Comparison of ENCODE assay signal across 11 cellular contexts in the genomic region with DNA sequence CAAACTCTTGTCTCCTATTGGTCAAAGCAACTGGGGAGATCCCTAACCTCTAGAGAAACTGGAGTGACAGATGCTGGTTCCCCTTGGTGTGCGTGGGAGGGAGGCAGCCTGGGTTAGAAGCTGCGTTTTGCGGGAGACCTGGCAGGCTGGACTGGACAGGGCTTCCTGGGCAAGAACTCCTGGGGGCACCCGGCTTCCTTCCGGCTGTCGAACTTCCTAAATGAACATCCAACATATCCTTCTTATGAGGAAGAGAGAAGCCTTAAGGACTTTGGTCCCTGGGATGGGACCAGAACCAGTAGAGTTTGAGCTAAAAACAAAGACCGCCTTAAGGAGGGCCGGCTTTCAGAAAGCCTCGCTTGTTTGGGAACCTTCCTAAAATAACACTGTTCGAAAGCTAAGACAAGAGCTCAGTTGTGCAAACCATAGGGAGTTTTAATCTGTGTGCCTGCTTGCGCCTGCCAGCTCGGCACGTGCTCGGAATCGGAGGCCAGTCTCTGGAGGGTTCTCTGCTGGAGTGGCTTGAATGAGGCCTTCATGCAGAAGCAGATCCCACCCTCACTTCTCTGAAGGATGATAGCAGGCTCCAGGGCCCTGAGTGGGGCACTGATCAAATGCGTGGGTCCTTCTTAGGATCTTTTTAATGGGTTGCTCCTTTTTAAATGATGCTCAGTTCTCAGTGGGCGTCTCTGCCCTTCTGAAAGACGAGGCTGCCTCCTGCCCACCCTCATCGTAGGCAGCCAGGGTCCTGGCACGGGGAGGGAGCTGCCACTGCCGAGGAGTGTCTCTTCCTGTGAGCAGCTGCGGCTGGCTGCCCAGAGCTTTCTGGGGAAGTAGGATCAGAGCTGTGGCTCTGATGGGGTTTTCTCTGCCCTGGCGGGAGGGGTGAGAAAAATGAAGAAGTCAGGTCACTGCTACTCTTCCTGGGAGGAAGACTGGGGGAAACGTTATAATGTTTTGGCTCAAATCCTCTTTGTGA. TPM values are rescaled to one million over a fixed set of nuclear protein-coding genes. Genes with fewer than 3 reads are reported as not detected.
DNase-seq lines count a peak whose midpoint lies in the region; ATAC-seq lines count a peak whose summit lies in the region.
"Had no signal": no experiment of that assay in that cellular context is flagged by ENCODE, and none has a peak within 500 bp of the region (broad histone marks: within the 10 kb centered on the region; RNA-seq: fewer than 3 reads in every experiment).

No MANE protein-coding gene starts in this region.

- no peaks in the 10 kb centered on the region for H3K9me3 ChIP-seq in BLaER1
- no peaks in the 10 kb centered on the region for H3K9me3 ChIP-seq in naive thymus-derived CD4-positive, alpha-beta T cell (ENCODE audit: control insufficient read depth in 2 of 3, low read length in 3 of 3)

- H4K20me1 ChIP-seq in BLaER1, result no peaks in the 10 kb centered on the region

- H3K27me3 ChIP-seq in BLaER1, result no peaks in the 10 kb centered on the region
- H3K27me3 ChIP-seq in naive thymus-derived CD4-positive, alpha-beta T cell (ENCODE audit: control insufficient read depth in 2 of 2, insufficient read depth in 2 of 2, low read length in 2 of 2), result no peaks in the 10 kb centered on the region

- H3K4me2 ChIP-seq in BLaER1, result peak overlapping the region; percentile 81

- peaks cover 65% of the 10 kb centered on the region for H3K4me1 ChIP-seq in BLaER1
- H3K4me1 ChIP-seq in naive thymus-derived CD4-positive, alpha-beta T cell (ENCODE audit: control insufficient read depth in 2 of 2, insufficient read depth in 2 of 2, low read length in 2 of 2), result peaks cover 10 to 26% of the 10 kb centered on the region in 2 donors

- H3K9ac ChIP-seq in BLaER1, result peak overlapping the region; percentile 32; the same call in 1 of the 2 replicates

- CTCF ChIA-PET in naive thymus-derived CD4-positive, alpha-beta T cell (lab: Charles Lee), result interaction anchor here (0.6 to 1.4 kb wide), 4 partner anchors 10 to 233 kb away, joined by 3 to 9 read pairs (median 3); no protein-coding TSS in a partner anchor
- CTCF ChIA-PET in activated CD4-positive, alpha-beta T cell treated with anti-CD3 and anti-CD28 coated beads for 36 hours (lab: Charles Lee), result interaction anchor here (0.6 to 3.0 kb wide), 4 partner anchors 13 to 397 kb away, joined by 3 to 16 read pairs (median 3); no protein-coding TSS in a partner anchor

- peak; percentile 81 for ATAC-seq in naive thymus-derived CD4-positive, alpha-beta T cell
- no peak for ATAC-seq in HG03159 (IDR thresholded peaks at IDR 0.05; ENCODE audit: unreplicated experiment)
- ATAC-seq in activated CD4-positive, alpha-beta T cell treated with anti-CD3 and anti-CD28 coated beads for 36 hours, result no peak

- H3K36me3 ChIP-seq in BLaER1, result no peaks in the 10 kb centered on the region
- H3K36me3 ChIP-seq in naive thymus-derived CD4-positive, alpha-beta T cell (ENCODE audit: control insufficient read depth in 2 of 3, insufficient read depth in 3 of 3, low read length in 3 of 3), result no peaks in the 10 kb centered on the region

- DNase-seq in MV-4-11 (lab: John Stamatoyannopoulos, UW), result peak; percentile 88
- no peak for DNase-seq in naive thymus-derived CD4-positive, alpha-beta T cell
- no peak for DNase-seq in D341Med (ENCODE audit: low spot score)
- no peak for DNase-seq in NCI-H1930 (lab: John Stamatoyannopoulos, UW)
- no peak for DNase-seq in activated CD4-positive, alpha-beta T cell treated with anti-CD3 and anti-CD28 coated beads for 36 hours
- DNase-seq: COR-L47, trophoblast cell had no signal

- H3K4me1 Mint-ChIP-seq in naive thymus-derived CD4-positive, alpha-beta T cell, result peaks cover 18 to 28% (median 25%) of the 10 kb centered on the region in 7 donors
- peaks cover 19% of the 10 kb centered on the region for H3K4me1 Mint-ChIP-seq in activated CD4-positive, alpha-beta T cell treated with anti-CD3 and anti-CD28 coated beads for 36 hours

- H3K27ac Mint-ChIP-seq in naive thymus-derived CD4-positive, alpha-beta T cell, result peak overlapping the region in 8 of 9 donors; percentile 49 to 97 (median 78)
- H3K27ac Mint-ChIP-seq in activated CD4-positive, alpha-beta T cell treated with anti-CD3 and anti-CD28 coated beads for 36 hours, result no peak overlapping the region

- intact Hi-C loops in naive thymus-derived CD4-positive, alpha-beta T cell (cut with micrococcal nuclease), result loop anchor here in 1 of 2 donors (1.0 kb wide), 1 partner anchor 22 kb away; no protein-coding TSS in a partner anchor
- intact Hi-C loops in activated CD4-positive, alpha-beta T cell treated with anti-CD3 and anti-CD28 coated beads for 36 hours (cut with DNase I, micrococcal nuclease), result no loop called here

- no peak overlapping the region; the same call in 1 of the 2 replicates for H3K4me3 ChIP-seq in BLaER1
- no peak overlapping the region for H3K4me3 ChIP-seq in naive thymus-derived CD4-positive, alpha-beta T cell (ENCODE audit: low read length)

- H3K36me3 Mint-ChIP-seq in naive thymus-derived CD4-positive, alpha-beta T cell, result no peaks in the 10 kb centered on the region
- no peaks in the 10 kb centered on the region for H3K36me3 Mint-ChIP-seq in activated CD4-positive, alpha-beta T cell treated with anti-CD3 and anti-CD28 coated beads for 36 hours (ENCODE audit: low read depth)
- H3K36me3 Mint-ChIP-seq: activated naive CD4-positive, alpha-beta T cell treated with anti-CD3 and anti-CD28 coated beads, Interleukin-2, amount 50 U/mL, for 24 hours had no signal

- POLR2A ChIA-PET in naive thymus-derived CD4-positive, alpha-beta T cell (lab: Charles Lee), result interaction anchor here (0.8 to 1.9 kb wide), 4 partner anchors 9 to 135 kb away, joined by 3 to 9 read pairs (median 4); no protein-coding TSS in a partner anchor
- POLR2A ChIA-PET in activated CD4-positive, alpha-beta T cell treated with anti-CD3 and anti-CD28 coated beads for 36 hours (lab: Charles Lee), result no interaction called here

- peaks cover 0 to 16% (median 3%) of the 10 kb centered on the region in 5 donors for H3K27me3 Mint-ChIP-seq in naive thymus-derived CD4-positive, alpha-beta T cell
- H3K27me3 Mint-ChIP-seq in activated CD4-positive, alpha-beta T cell treated with anti-CD3 and anti-CD28 coated beads for 36 hours, result no peaks in the 10 kb centered on the region
- H3K27me3 Mint-ChIP-seq: activated naive CD4-positive, alpha-beta T cell treated with anti-CD3 and anti-CD28 coated beads, Interleukin-2, amount 50 U/mL, for 24 hours had no signal

- peak overlapping the region in 8 of 10 donors; percentile 13 to 81 (median 58) for H3K4me3 Mint-ChIP-seq in naive thymus-derived CD4-positive, alpha-beta T cell
- H3K4me3 Mint-ChIP-seq in activated CD4-positive, alpha-beta T cell treated with anti-CD3 and anti-CD28 coated beads for 36 hours, result no peak overlapping the region
- H3K4me3 Mint-ChIP-seq: activated naive CD4-positive, alpha-beta T cell treated with anti-CD3 and anti-CD28 coated beads, Interleukin-2, amount 50 U/mL, for 24 hours had no signal

- H3K27ac ChIP-seq in BLaER1, result peak overlapping the region; percentile 57
- peak overlapping the region; percentile 80 for H3K27ac ChIP-seq in cingulate gyrus (ENCODE audit: low read depth, low read length)
- H3K27ac ChIP-seq in naive thymus-derived CD4-positive, alpha-beta T cell (ENCODE audit: low read depth, low read length), result no peak overlapping the region

- H3K9me3 Mint-ChIP-seq in naive thymus-derived CD4-positive, alpha-beta T cell, result peaks cover 0 to 6% (median 0%) of the 10 kb centered on the region in 11 donors
- no peaks in the 10 kb centered on the region for H3K9me3 Mint-ChIP-seq in activated CD4-positive, alpha-beta T cell treated with anti-CD3 and anti-CD28 coated beads for 36 hours (ENCODE audit: low read depth)
- H3K9me3 Mint-ChIP-seq: activated naive CD4-positive, alpha-beta T cell treated with anti-CD3 and anti-CD28 coated beads, Interleukin-2, amount 50 U/mL, for 24 hours had no signal

RNA-seq across cellular contexts. Expression of a gene that starts 30.8 kb away (rescaled TPM):
- 1 to 10 TPM in 4 of 5 experiments, under 1 TPM in 1; 0.73 to 2.4 (median 1.5) TPM for total RNA-seq in naive thymus-derived CD4-positive, alpha-beta T cell
- polyA plus RNA-seq in naive thymus-derived CD4-positive, alpha-beta T cell, result under 1 TPM; 0.38 to 0.64 TPM
- total RNA-seq in activated CD4-positive, alpha-beta T cell treated with anti-CD3 and anti-CD28 coated beads for 36 hours, result 1 to 10 TPM; 3.1 to 3.5 TPM
